Comparison of ENCODE assay signal across 8 cellular contexts in genomic region chr14:20681348-20682126, GRCh38. TPM values are rescaled to one million over a fixed set of nuclear protein-coding genes. Genes with fewer than 3 reads are reported as not detected.
DNase-seq lines count a peak whose midpoint lies in the region; ATAC-seq and TF ChIP-seq lines count a peak whose summit lies in the region.

No MANE protein-coding gene starts in this region.

- peak overlapping the region; percentile 90 for H3K9ac ChIP-seq in BLaER1

- intact Hi-C loops in heart left ventricle (cut with DNase I) = loop anchor here (1.0 to 10.0 kb wide), 28 partner anchors 49 to 831 kb away; partner anchors contain the start of genes TEP1 (in 5 of the 10), CCNB1IP1 (in 4 of the 10), PIP4P1 (in 4 of the 10) and APEX1 (in 3 of the 10)

- TF ChIP-seq POLR2A in heart left ventricle (IDR thresholded peaks at IDR 0.05) (no peak), tibial nerve (IDR thresholded peaks at IDR 0.05) (no peak)

- peak overlapping the region; percentile 97 for H3K4me2 ChIP-seq in BLaER1

- H3K9me3 ChIP-seq in BLaER1 (no peaks in the 10 kb centered on the region), heart left ventricle (no peaks in the 10 kb centered on the region), tibial nerve (no peaks in the 10 kb centered on the region)

- H3K36me3 ChIP-seq in BLaER1 (no peaks in the 10 kb centered on the region), heart left ventricle (no peaks in the 10 kb centered on the region), tibial nerve (no peaks in the 10 kb centered on the region)

- TF ChIP-seq EP300 in tibial nerve (IDR thresholded peaks at IDR 0.05) = peak in 1 of 2 donors; percentile 48

- 0 to 3% (median 1%) methylated on average over 23 to 25 of the region's 25 CpGs for WGBS in heart left ventricle, 4 donors
- 0% methylated on average over 25 of the region's 25 CpGs for WGBS in tibial nerve, 2 donors

- TF ChIP-seq CTCF in heart left ventricle (IDR thresholded peaks at IDR 0.05) (no peak), tibial nerve (IDR thresholded peaks at IDR 0.05) (no peak)

- no peaks in the 10 kb centered on the region for H3K27me3 ChIP-seq in BLaER1
- H3K27me3 ChIP-seq in heart left ventricle = no peaks in the 10 kb centered on the region
- H3K27me3 ChIP-seq in tibial nerve = no peaks in the 10 kb centered on the region

- H4K20me1 ChIP-seq in BLaER1 = no peaks in the 10 kb centered on the region

- peak; percentile 22 for ATAC-seq in GM19452 (IDR thresholded peaks at IDR 0.05; ENCODE audit: unreplicated experiment)
- peak; percentile 38 to 58 (median 46) for ATAC-seq in heart left ventricle

- peaks cover 45% of the 10 kb centered on the region for H3K4me1 ChIP-seq in BLaER1
- peaks cover 0 to 37% (median 17%) of the 10 kb centered on the region in 12 donors for H3K4me1 ChIP-seq in heart left ventricle
- H3K4me1 ChIP-seq in tibial nerve = peaks cover 0 to 27% (median 19%) of the 10 kb centered on the region in 4 donors

- H3K27ac ChIP-seq in BLaER1 = peak overlapping the region; percentile 90
- peak overlapping the region; percentile 96 to 100 (median 100) for H3K27ac ChIP-seq in heart left ventricle
- H3K27ac ChIP-seq in tibial nerve = peak overlapping the region; percentile 98 to 100 (median 100)

- DNase-seq in Kasumi-1 (lab: John Stamatoyannopoulos, UW) (peak; percentile 88 to 89), SKM-1 treated with dmso at 0.1 percent for 144 hours (lab: John Stamatoyannopoulos, UW; ENCODE audit: unreplicated experiment) (peak; percentile 57), heart left ventricle (peak; percentile 79 to 83 (median 82)), pons (ENCODE audit: low spot score) (peak; percentile 89), tibial nerve (ENCODE audit: low spot score in 2 of 2) (peak; percentile 79 to 92)
- DNase-seq in activated naive CD8-positive, alpha-beta T cell treated with anti-CD3 and anti-CD28 coated beads, Interleukin-2, amount 50 U/mL, for 16 hours (ENCODE audit: low read depth, low spot score) = peak; percentile 75

- peak overlapping the region; percentile 78 for H3K4me3 ChIP-seq in BLaER1
- H3K4me3 ChIP-seq in heart left ventricle = peak overlapping the region; percentile 47 to 95 (median 75)
- peak overlapping the region; percentile 65 to 94 (median 84) for H3K4me3 ChIP-seq in tibial nerve

RNA-seq across cellular contexts. Expression of gene RNASE4, which starts 2.8 kb away (rescaled TPM):
- total RNA-seq in heart left ventricle = 10 to 100 TPM in 3 of 9 donors, 1 to 10 TPM in 6; 4.7 to 22.2 (median 8.1) TPM
- polyA plus RNA-seq in heart left ventricle = 1 to 10 TPM; 9.8 TPM
- total RNA-seq in tibial nerve = 100 to 1,000 TPM in 2 of 4 donors, 10 to 100 TPM in 2; 90.9 to 193 (median 118) TPM

RNA-seq across cellular contexts. Expression of gene ANG, which starts 7.0 kb away (rescaled TPM):
- 1 to 10 TPM; 2.1 to 9.3 (median 4.0) TPM for total RNA-seq in heart left ventricle
- polyA plus RNA-seq in heart left ventricle = 1 to 10 TPM; 3.3 to 4.3 TPM
- 10 to 100 TPM; 31.2 to 41.9 (median 39.5) TPM for total RNA-seq in tibial nerve

RNA-seq across cellular contexts. Expression of gene OR6S1, which starts 40.0 kb away (rescaled TPM):
- not detected for total RNA-seq in heart left ventricle
- not detected for polyA plus RNA-seq in heart left ventricle
- total RNA-seq in tibial nerve = not detected

Comparison
In these comparisons a context has a peak if more than half of its experiments do, and no peak if none do; other contexts are left out.
1. Peak in every context shown above with its lines: DNase-seq, ATAC-seq, H3K4me3 ChIP-seq and H3K27ac ChIP-seq.